In genomic region chr7:133079296-133079695, GRCh38 we compare ENCODE assay signal across 28 cellular contexts. TPM values are rescaled to one million over a fixed set of nuclear protein-coding genes. Genes with fewer than 3 reads are reported as not detected.
DNase-seq lines count a peak whose midpoint lies in the region; ATAC-seq and TF ChIP-seq lines count a peak whose summit lies in the region.
"Had no signal": no experiment of that assay in that cellular context is flagged by ENCODE, and none has a peak within 500 bp of the region (broad histone marks: within the 10 kb centered on the region; RNA-seq: fewer than 3 reads in every experiment).

No MANE protein-coding gene starts in this region.

- POLR2A ChIA-PET in CD8-positive, alpha-beta memory T cell (lab: Charles Lee), result no interaction called here
- POLR2A ChIA-PET in naive thymus-derived CD4-positive, alpha-beta T cell (lab: Charles Lee), result no interaction called here
- POLR2A ChIA-PET in GM10248 (lab: Yijun Ruan, JAX), result no interaction called here

- DNase-seq in CD8-positive, alpha-beta memory T cell, result no peak
- no peak for DNase-seq in activated naive CD8-positive, alpha-beta T cell treated with anti-CD3 and anti-CD28 coated beads for 36 hours
- no peak for DNase-seq in naive thymus-derived CD4-positive, alpha-beta T cell
- no peak for DNase-seq in GM10248 (ENCODE audit: extremely low spot score)
- no peak for DNase-seq in Ammon's horn (ENCODE audit: low spot score)
- no peak for DNase-seq in sciatic nerve (ENCODE audit: low spot score)
- DNase-seq in stimulated activated CD4-positive, alpha-beta T cell treated with anti-CD3 and anti-CD28 coated beads, Interleukin-4, amount 100 ng/mL, for 4 hours, result no peak
- DNase-seq: activated CD8-positive, alpha-beta memory T cell treated with anti-CD3 and anti-CD28 coated beads, Interleukin-2, amount 50 U/mL, for 4 hours; activated effector memory CD4-positive, alpha-beta T cell treated with anti-CD3 and anti-CD28 coated beads, Interleukin-2, amount 50 U/mL, for 16 hours; amniotic stem cell; caudate nucleus; COR-L47; DMS79 treated with DMSO at 0.1 percent for 48 hours; erythroblast; foreskin melanocyte; mesendoderm; naive B cell; NCI-H1436; NCI-H2171 treated with DMSO at 0.1 percent for 48 hours; NCI-H774; SIG-M5; stimulated activated CD4-positive, alpha-beta T cell treated with anti-CD3 and anti-CD28 coated beads, Interleukin-2, amount 100 ng/mL, for 24 hours; stimulated activated naive CD4-positive, alpha-beta T cell treated with Interleukin-2 at 50 U/mL for 16 hours had no signal

- peaks cover 16% of the 10 kb centered on the region for H3K4me1 ChIP-seq in CD8-positive, alpha-beta memory T cell (ENCODE audit: insufficient read depth, low read length)
- peaks cover 27% of the 10 kb centered on the region for H3K4me1 ChIP-seq in HUES6 (ENCODE audit: control insufficient read depth, insufficient read depth, low read length)
- peaks cover 14 to 17% of the 10 kb centered on the region in 2 donors for H3K4me1 ChIP-seq in naive thymus-derived CD4-positive, alpha-beta T cell (ENCODE audit: control insufficient read depth in 2 of 2, insufficient read depth in 2 of 2, low read length in 2 of 2)
- H3K4me1 ChIP-seq: prostate gland had no signal

- no peak overlapping the region for H3K27ac ChIP-seq in CD8-positive, alpha-beta memory T cell (ENCODE audit: low read depth, low read length)
- H3K27ac ChIP-seq in HUES6 (ENCODE audit: low read depth, low read length), result peak overlapping the region; percentile 62
- no peak overlapping the region for H3K27ac ChIP-seq in naive thymus-derived CD4-positive, alpha-beta T cell (ENCODE audit: low read depth, low read length)
- H3K27ac ChIP-seq: prostate gland, skin epidermis, VCaP had no signal

- peak overlapping the region; percentile 47 for H3K9ac ChIP-seq in HUES6 (ENCODE audit: low read length)

- no peak overlapping the region for H3K4me3 ChIP-seq in CD8-positive, alpha-beta memory T cell (ENCODE audit: low read length)
- H3K4me3 ChIP-seq in HUES6 (ENCODE audit: low read depth, low read length), result peak overlapping the region; percentile 99
- H3K4me3 ChIP-seq in naive thymus-derived CD4-positive, alpha-beta T cell (ENCODE audit: low read length), result no peak overlapping the region
- H3K4me3 ChIP-seq: prostate gland, skin epidermis had no signal

- H3K4me3 Mint-ChIP-seq in CD8-positive, alpha-beta memory T cell, result peak overlapping the region in 4 of 7 donors; percentile 8 to 62 (median 36)
- peak overlapping the region; percentile 10 for H3K4me3 Mint-ChIP-seq in activated naive CD8-positive, alpha-beta T cell treated with anti-CD3 and anti-CD28 coated beads for 36 hours
- peak overlapping the region in 6 of 10 donors; percentile 3 to 88 (median 31) for H3K4me3 Mint-ChIP-seq in naive thymus-derived CD4-positive, alpha-beta T cell

- intact Hi-C loops in naive thymus-derived CD4-positive, alpha-beta T cell (cut with micrococcal nuclease), result no loop called here
- intact Hi-C loops in sciatic nerve (cut with DNase I), result no loop called here

- H3K9me3 ChIP-seq in CD8-positive, alpha-beta memory T cell (ENCODE audit: low read length), result no peaks in the 10 kb centered on the region
- no peaks in the 10 kb centered on the region for H3K9me3 ChIP-seq in HUES6 (ENCODE audit: control insufficient read depth, insufficient read depth, low read depth, low read length)
- H3K9me3 ChIP-seq in naive thymus-derived CD4-positive, alpha-beta T cell (ENCODE audit: control insufficient read depth in 2 of 3, low read length in 3 of 3), result no peaks in the 10 kb centered on the region
- H3K9me3 ChIP-seq: prostate gland had no signal

- no peaks in the 10 kb centered on the region for H3K36me3 ChIP-seq in CD8-positive, alpha-beta memory T cell (ENCODE audit: insufficient read depth, low read length)
- H3K36me3 ChIP-seq in HUES6 (ENCODE audit: control insufficient read depth, insufficient read depth, low read length), result peaks cover 4% of the 10 kb centered on the region; the same call in 1 of the 2 replicates
- peaks cover 0 to 6% (median 0%) of the 10 kb centered on the region in 3 experiments for H3K36me3 ChIP-seq in naive thymus-derived CD4-positive, alpha-beta T cell (ENCODE audit: control insufficient read depth in 2 of 3, insufficient read depth in 3 of 3, low read length in 3 of 3)
- H3K36me3 ChIP-seq: prostate gland had no signal

- peaks cover 37 to 66% (median 51%) of the 10 kb centered on the region in 3 donors for H3K4me1 Mint-ChIP-seq in CD8-positive, alpha-beta memory T cell
- H3K4me1 Mint-ChIP-seq in activated naive CD8-positive, alpha-beta T cell treated with anti-CD3 and anti-CD28 coated beads for 36 hours, result peaks cover 35% of the 10 kb centered on the region
- peaks cover 22 to 61% (median 52%) of the 10 kb centered on the region in 7 donors for H3K4me1 Mint-ChIP-seq in naive thymus-derived CD4-positive, alpha-beta T cell

- no peak for ATAC-seq in naive thymus-derived CD4-positive, alpha-beta T cell
- ATAC-seq in sciatic nerve, result no peak

- CTCF ChIA-PET in CD8-positive, alpha-beta memory T cell (lab: Charles Lee), result no interaction called here
- CTCF ChIA-PET in naive thymus-derived CD4-positive, alpha-beta T cell (lab: Charles Lee), result no interaction called here
- CTCF ChIA-PET in GM10248 (lab: Yijun Ruan, JAX), result interaction anchor here (1.5 kb wide), 1 partner anchor 9 kb away, joined by 4 read pairs; no protein-coding TSS in a partner anchor

- H3K27ac Mint-ChIP-seq in CD8-positive, alpha-beta memory T cell, result peak overlapping the region in 1 of 8 donors; percentile 17
- H3K27ac Mint-ChIP-seq in activated naive CD8-positive, alpha-beta T cell treated with anti-CD3 and anti-CD28 coated beads for 36 hours, result no peak overlapping the region
- H3K27ac Mint-ChIP-seq in naive thymus-derived CD4-positive, alpha-beta T cell, result peak overlapping the region in 2 of 9 donors; percentile 13 to 14
- H3K27ac Mint-ChIP-seq: T-helper 1 cell treated with Interleukin-12 subunit alpha and Interleukin-12 subunit beta and Interleukin-4 antibody, amounts not matched to agents 30 μg/mL and 1 μg/mL, for 36 hours had no signal

- no peaks in the 10 kb centered on the region for H3K27me3 ChIP-seq in CD8-positive, alpha-beta memory T cell (ENCODE audit: insufficient read depth, low read length, poor library complexity, severe bottlenecking)
- H3K27me3 ChIP-seq in HUES6 (ENCODE audit: control insufficient read depth, insufficient read depth, low read length), result no peaks in the 10 kb centered on the region
- H3K27me3 ChIP-seq in naive thymus-derived CD4-positive, alpha-beta T cell (ENCODE audit: control insufficient read depth in 2 of 2, insufficient read depth in 2 of 2, low read length in 2 of 2), result no peaks in the 10 kb centered on the region

- H3K36me3 Mint-ChIP-seq in CD8-positive, alpha-beta memory T cell, result peaks cover 0 to 23% (median 6%) of the 10 kb centered on the region in 3 donors
- H3K36me3 Mint-ChIP-seq in activated naive CD8-positive, alpha-beta T cell treated with anti-CD3 and anti-CD28 coated beads for 36 hours, result peaks cover 24% of the 10 kb centered on the region
- peaks cover 4 to 20% (median 17%) of the 10 kb centered on the region in 5 donors for H3K36me3 Mint-ChIP-seq in naive thymus-derived CD4-positive, alpha-beta T cell
- H3K36me3 Mint-ChIP-seq: naive B cell had no signal

- H3K9me3 Mint-ChIP-seq in CD8-positive, alpha-beta memory T cell, result no peaks in the 10 kb centered on the region
- H3K9me3 Mint-ChIP-seq in activated naive CD8-positive, alpha-beta T cell treated with anti-CD3 and anti-CD28 coated beads for 36 hours, result no peaks in the 10 kb centered on the region
- H3K9me3 Mint-ChIP-seq in naive thymus-derived CD4-positive, alpha-beta T cell, result no peaks in the 10 kb centered on the region
- H3K9me3 Mint-ChIP-seq: naive B cell; T-helper 1 cell treated with Interleukin-12 subunit alpha and Interleukin-12 subunit beta and Interleukin-4 antibody, amounts not matched to agents 30 μg/mL and 1 μg/mL, for 36 hours had no signal

- TF ChIP-seq CTCF in GM10248 (IDR thresholded peaks at IDR 0.05; ENCODE audit: control extremely low read depth, extremely low read depth, low read depth, missing control alignments), result no peak

- peaks cover 0 to 2% of the 10 kb centered on the region in 2 donors for H3K27me3 Mint-ChIP-seq in CD8-positive, alpha-beta memory T cell
- H3K27me3 Mint-ChIP-seq in activated naive CD8-positive, alpha-beta T cell treated with anti-CD3 and anti-CD28 coated beads for 36 hours, result no peaks in the 10 kb centered on the region
- no peaks in the 10 kb centered on the region for H3K27me3 Mint-ChIP-seq in naive thymus-derived CD4-positive, alpha-beta T cell
- H3K27me3 Mint-ChIP-seq: naive B cell had no signal

RNA-seq across cellular contexts. Expression of gene CHCHD3, which starts 2.6 kb away (rescaled TPM):
- 10 to 100 TPM; 86.9 to 87.6 TPM for total RNA-seq in CD8-positive, alpha-beta memory T cell
- 59.1 TPM for polyA plus RNA-seq in CD8-positive, alpha-beta memory T cell
- 10 to 100 TPM; 85.2 to 86.1 TPM for total RNA-seq in activated naive CD8-positive, alpha-beta T cell treated with anti-CD3 and anti-CD28 coated beads for 36 hours
- 10 to 100 TPM; 25.6 to 44.6 (median 31.2) TPM for total RNA-seq in naive thymus-derived CD4-positive, alpha-beta T cell
- polyA plus RNA-seq in naive thymus-derived CD4-positive, alpha-beta T cell, result 10 to 100 TPM; 47.7 to 49.7 TPM
- 35.0 TPM for total RNA-seq in sciatic nerve
